In genomic region chr1:178094752-178095645, GRCh38 we compare ENCODE assay signal across 8 cellular contexts. TPM values are rescaled to one million over a fixed set of nuclear protein-coding genes. Genes with fewer than 3 reads are reported as not detected.
DNase-seq lines count a peak whose midpoint lies in the region; ATAC-seq, FAIRE-seq and TF ChIP-seq lines count a peak whose summit lies in the region.

No MANE protein-coding gene starts in this region.

- TF ChIP-seq CTCF in natural killer cell (IDR thresholded peaks at IDR 0.05) (no peak), K562 (IDR thresholded peaks at IDR 0.05 in 2 of 3, conservative IDR thresholded peaks at IDR 0.05 in 1 of 3; ENCODE audit: insufficient read depth in 2 of 3, low read depth in 1 of 3, low read length in 3 of 3) (no peak)

- peak overlapping the region; percentile 72; the same call in 1 of the 2 replicates for H3K4me3 ChIP-seq in K562
- peak overlapping the region; percentile 68 to 81 for H3K4me3 ChIP-seq in aorta (ENCODE audit: low read length in 2 of 2)

- TF ChIP-seq POLR2A in K562 (conservative IDR thresholded peaks at IDR 0.05), result no peak

- H2AFZ ChIP-seq in K562 (ENCODE audit: low read depth, low read length), result peak overlapping the region; percentile 93

- H3K9me3 ChIP-seq in K562 (replicated peaks; ENCODE audit: control insufficient read depth, insufficient read depth, low read depth, low read length) (no peaks in the 10 kb centered on the region), aorta (ENCODE audit: control insufficient read depth, low read length) (no peaks in the 10 kb centered on the region)

- peak overlapping the region in 1 of 2 experiments; percentile 87; a peak in 2 of 4 replicates for H3K9ac ChIP-seq in K562 (ENCODE audit: insufficient read depth in 1 of 2, low read depth in 2 of 2, low read length in 2 of 2)

- no peak for TF ChIP-seq EP300 in K562 (IDR thresholded peaks at IDR 0.05; ENCODE audit: low read length)

- no peak overlapping the region for H3K27ac Mint-ChIP-seq in natural killer cell
- H3K27ac Mint-ChIP-seq in natural killer cell treated with Interleukin-12 subunit alpha and Interleukin-12 subunit beta and Interleukin-15 and Interleukin-18, amount 100 ng/mL, for 72 hours, result no peak overlapping the region

- peaks cover 0 to 2% of the 10 kb centered on the region in 2 donors for H3K9me3 Mint-ChIP-seq in natural killer cell
- H3K9me3 Mint-ChIP-seq in natural killer cell treated with Interleukin-12 subunit alpha and Interleukin-12 subunit beta and Interleukin-15 and Interleukin-18, amount 100 ng/mL, for 72 hours, result peaks cover 3% of the 10 kb centered on the region

- DNase-seq in natural killer cell, result no peak
- no peak for DNase-seq in natural killer cell treated with Interleukin-12 subunit alpha and Interleukin-12 subunit beta and Interleukin-15 and Interleukin-18, amount 100 ng/mL, for 72 hours (ENCODE audit: low spot score)
- no peak for DNase-seq in K562 (ENCODE audit: extremely low read depth in 1 of 4, low spot score in 3 of 4)
- peak; percentile 31 for DNase-seq in medulla oblongata (ENCODE audit: extremely low spot score)
- no peak for DNase-seq in aorta
- no peak for DNase-seq in NCI-H2081 (lab: John Stamatoyannopoulos, UW)

- H3K79me2 ChIP-seq in K562 (ENCODE audit: control insufficient read depth, insufficient read depth, low read length), result no peaks in the 10 kb centered on the region

- peak overlapping the region; percentile 86 for H3K4me2 ChIP-seq in K562 (ENCODE audit: insufficient read depth, low read length)

- no peak for TF ChIP-seq RAD21 in K562 (CRISPR knock-in tag; conservative IDR thresholded peaks at IDR 0.05 in 1 of 2, IDR thresholded peaks at IDR 0.05 in 1 of 2)

- peak overlapping the region; percentile 25 for H3K4me3 Mint-ChIP-seq in natural killer cell
- H3K4me3 Mint-ChIP-seq in natural killer cell treated with Interleukin-12 subunit alpha and Interleukin-12 subunit beta and Interleukin-15 and Interleukin-18, amount 100 ng/mL, for 72 hours, result no peak overlapping the region

- intact Hi-C loops in natural killer cell (cut with micrococcal nuclease) (no loop called here), K562 (cut with micrococcal nuclease) (no loop called here), aorta (cut with DNase I) (loop anchor here in 1 of 2 donors (5.0 kb wide), 1 partner anchor 58 kb away; no protein-coding TSS in a partner anchor)

- in situ Hi-C loops in K562 (cut with MboI), result no loop called here

- H3K36me3 ChIP-seq in K562 (ENCODE audit: control insufficient read depth, insufficient read depth, low read length), result no peaks in the 10 kb centered on the region
- no peaks in the 10 kb centered on the region for H3K36me3 ChIP-seq in aorta (ENCODE audit: control insufficient read depth in 1 of 2, insufficient read depth in 2 of 2, low read length in 1 of 2)

- H3K9me1 ChIP-seq in K562 (ENCODE audit: control insufficient read depth, insufficient read depth, low read length), result no peaks in the 10 kb centered on the region

- H3K27ac ChIP-seq in K562 (ENCODE audit: extremely low read depth, low read depth, low read length) (no peak overlapping the region), aorta (ENCODE audit: low read depth in 1 of 2, low read length in 2 of 2) (peak overlapping the region in 1 of 2 donors; percentile 72)

- H3K4me1 Mint-ChIP-seq in natural killer cell, result peaks cover 5 to 7% of the 10 kb centered on the region in 2 donors
- peaks cover 6 to 7% of the 10 kb centered on the region in 2 donors for H3K4me1 Mint-ChIP-seq in natural killer cell treated with Interleukin-12 subunit alpha and Interleukin-12 subunit beta and Interleukin-15 and Interleukin-18, amount 100 ng/mL, for 72 hours (ENCODE audit: low read depth in 2 of 2)

- CTCF ChIA-PET in K562 (lab: Yijun Ruan, JAX; ENCODE audit: low intra/inter-chr PET ratio), result no interaction called here

- H3K27me3 ChIP-seq in K562 (ENCODE audit: control insufficient read depth in 2 of 2, insufficient read depth in 2 of 2, low read length in 2 of 2), result peaks cover 6 to 9% of the 10 kb centered on the region in 2 experiments; a peak in 2 of 5 replicates
- H3K27me3 ChIP-seq in aorta (ENCODE audit: control insufficient read depth in 1 of 2, insufficient read depth in 2 of 2, low read length in 1 of 2), result no peaks in the 10 kb centered on the region

- BruUV-seq in K562 (replicated peaks; lab: Mats Ljungman, UMichigan), result TSS peak; percentile 62

- ATAC-seq in natural killer cell, result no peak
- no peak for ATAC-seq in natural killer cell treated with Interleukin-12 subunit alpha and Interleukin-12 subunit beta and Interleukin-15 and Interleukin-18, amount 100 ng/mL, for 72 hours
- no peak for ATAC-seq in K562
- ATAC-seq in aorta (ENCODE audit: low FRiP score), result no peak
- ATAC-seq in GM18520 (IDR thresholded peaks at IDR 0.05; ENCODE audit: unreplicated experiment), result no peak
- no peak for ATAC-seq in GM19467 (IDR thresholded peaks at IDR 0.05; ENCODE audit: unreplicated experiment)

- peaks cover 4 to 10% of the 10 kb centered on the region in 2 experiments; a peak in 4 of 5 replicates for H3K4me1 ChIP-seq in K562 (replicated peaks in 1 of 2; ENCODE audit: control insufficient read depth in 2 of 2, insufficient read depth in 2 of 2, low read length in 2 of 2)
- H3K4me1 ChIP-seq in aorta (ENCODE audit: control insufficient read depth in 1 of 2, insufficient read depth in 2 of 2, low read length in 2 of 2), result peaks cover 0 to 1% of the 10 kb centered on the region in 2 donors

- H3K36me3 Mint-ChIP-seq in natural killer cell, result peaks cover 7% of the 10 kb centered on the region
- peaks cover 8% of the 10 kb centered on the region for H3K36me3 Mint-ChIP-seq in natural killer cell treated with Interleukin-12 subunit alpha and Interleukin-12 subunit beta and Interleukin-15 and Interleukin-18, amount 100 ng/mL, for 72 hours

- POLR2A ChIA-PET in K562 (lab: Yijun Ruan, JAX), result no interaction called here

- no peak for FAIRE-seq in K562 (lab: Jason Lieb, UNC)

- peaks cover 29 to 60% of the 10 kb centered on the region in 2 donors for H3K27me3 Mint-ChIP-seq in natural killer cell (ENCODE audit: low read depth in 2 of 2)
- H3K27me3 Mint-ChIP-seq in natural killer cell treated with Interleukin-12 subunit alpha and Interleukin-12 subunit beta and Interleukin-15 and Interleukin-18, amount 100 ng/mL, for 72 hours, result peaks cover 26 to 32% of the 10 kb centered on the region in 2 donors

- H4K20me1 ChIP-seq in K562 (replicated peaks; ENCODE audit: control insufficient read depth, insufficient read depth, low read length), result no peaks in the 10 kb centered on the region; the same call in 1 of the 2 replicates

- 2% methylated on average over 11 of the region's 11 CpGs for WGBS in K562 (ENCODE audit: insufficient coverage, low coverage, missing lambda C conversion rate)
- 2% methylated on average over 11 of the region's 11 CpGs for WGBS in aorta, 2 donors

RNA-seq across cellular contexts. Expression of gene RASAL2, which starts 1.1 kb away (rescaled TPM):
- under 1 TPM in 2 of 3 donors, not detected in 1; 0.16 to 0.23 TPM for total RNA-seq in natural killer cell
- not detected for total RNA-seq in natural killer cell treated with Interleukin-12 subunit alpha and Interleukin-12 subunit beta and Interleukin-15 and Interleukin-18, amount 100 ng/mL, for 72 hours
- total RNA-seq in K562 (2011; cell fraction: chromatin; rRNA removed; ENCODE audit: low replicate concordance), result 1.2 and 4.8 TPM in 2 replicates
- 0.67 and 1.7 TPM in 2 replicates for total RNA-seq in K562 (2011; cell fraction: nucleolus; rRNA removed)
- total RNA-seq in K562 (2011; cell fraction: nucleoplasm; rRNA removed), result 1.5 and 2.7 TPM in 2 replicates
- total RNA-seq in K562 (2014; rRNA removed), result 0.27 and 0.69 TPM in 2 replicates
- 0.80 and 0.91 TPM in 2 replicates for total RNA-seq in K562 (2014; rRNA removed; fragmentation: Illumina TruSeq; extraction: Trizol)
- 0.62 and 0.79 TPM in 2 replicates for total RNA-seq in K562 (2015; rRNA removed; fragmentation: Illumina TruSeq; extraction: Trizol)
- 1.0 and 1.3 TPM in 2 replicates for total RNA-seq in K562 (2021)
- polyA plus RNA-seq in K562 (2011; rRNA removed), result 0.16 and 0.57 TPM in 2 replicates
- 0.24 and 0.78 TPM in 2 replicates for polyA plus RNA-seq in K562 (2011; cell fraction: cytosol; rRNA removed)
- 0.48 and 1.7 TPM in 2 replicates for polyA plus RNA-seq in K562 (2011; cell fraction: nucleus; rRNA removed)
- 0.44 and 0.53 TPM in 2 replicates for polyA plus RNA-seq in K562 (2012)
- polyA plus RNA-seq in K562 (2014; fragmentation: Illumina TruSeq; extraction: Trizol), result 0.58 and 0.70 TPM in 2 replicates
- under 1 TPM; 0.13 to 0.17 TPM for polyA plus RNA-seq in K562 (2014; fragmentation: Nextera tagmentation; extraction: Ambion mirVana)
- 0.46 and 0.88 TPM in 2 replicates for polyA plus RNA-seq in K562 (2014; rRNA removed)
- polyA minus RNA-seq in K562 (2011; rRNA and poly(A)+ RNA removed), result 0.54 and 2.5 TPM in 2 replicates
- 0.82 and 1.0 TPM in 2 replicates for polyA minus RNA-seq in K562 (2011; cell fraction: cytosol; rRNA and poly(A)+ RNA removed)
- 0.89 and 2.3 TPM in 2 replicates for polyA minus RNA-seq in K562 (2011; cell fraction: nucleus; rRNA and poly(A)+ RNA removed)
- total RNA-seq in aorta, result 10 to 100 TPM; 34.2 to 37.3 TPM
- 10 to 100 TPM in 1 of 2 donors, 1 to 10 TPM in 1; 1.9 to 10.1 TPM for polyA plus RNA-seq in aorta

Comparison
In these comparisons a context has a peak if more than half of its experiments do, and no peak if none do; other contexts are left out.
1. RNA of gene RASAL2, which starts 1.1 kb away (total RNA-seq): 34.2 to 37.3 TPM in aorta; 0.27 to 4.8 TPM in K562, 0.16 to 0.23 TPM in natural killer cell and not detected in natural killer cell treated with Interleukin-12 subunit alpha and Interleukin-12 subunit beta and Interleukin-15 and Interleukin-18, amount 100 ng/mL, for 72 hours; every median in the first group is over 4 times any median in the second.